In genomic region chr9:76415154-76415553, GRCh38 we compare ENCODE assay signal across 18 cellular contexts. TPM values are rescaled to one million over a fixed set of nuclear protein-coding genes. Genes with fewer than 3 reads are reported as not detected.
DNase-seq lines count a peak whose midpoint lies in the region; ATAC-seq, FAIRE-seq and TF ChIP-seq lines count a peak whose summit lies in the region.
"Had no signal": no experiment of that assay in that cellular context is flagged by ENCODE, and none has a peak within 500 bp of the region (broad histone marks: within the 10 kb centered on the region; RNA-seq: fewer than 3 reads in every experiment).

No MANE protein-coding gene starts in this region.

- no peaks in the 10 kb centered on the region for H3K9me3 ChIP-seq in astrocyte (ENCODE audit: insufficient read depth, low read depth, low read length)

- no peak for FAIRE-seq in astrocyte (lab: Jason Lieb, UNC)

- H3K36me3 Mint-ChIP-seq in astrocyte (ENCODE audit: low read depth, unreplicated experiment), result peaks cover 2% of the 10 kb centered on the region

- H3K27me3 ChIP-seq in astrocyte (ENCODE audit: insufficient read depth, low read length), result no peaks in the 10 kb centered on the region
- H3K27me3 ChIP-seq: BLaER1 treated with 17β-estradiol and CSF1 and Interleukin-3, amounts not matched to agents 10 nM and 100 nM; brain microvascular endothelial cell; SJCRH30; tibial artery had no signal

- H3K4me3 Mint-ChIP-seq in astrocyte (ENCODE audit: unreplicated experiment), result peak overlapping the region; percentile 41

- no peaks in the 10 kb centered on the region for H3K4me1 Mint-ChIP-seq in astrocyte (ENCODE audit: low read depth, unreplicated experiment)

- H3K9ac ChIP-seq in astrocyte (ENCODE audit: low read length), result peak overlapping the region; percentile 8
- H3K9ac ChIP-seq: BLaER1 treated with 17β-estradiol and CSF1 and Interleukin-3, amounts not matched to agents 10 nM and 100 nM had no signal

- H3K4me1 ChIP-seq in astrocyte (ENCODE audit: insufficient read depth, low read length), result peaks cover 19% of the 10 kb centered on the region
- H3K4me1 ChIP-seq: SJCRH30 had no signal

- peak overlapping the region; percentile 29 for H3K4me2 ChIP-seq in astrocyte (ENCODE audit: low read length)

- H3K27ac ChIP-seq in astrocyte (ENCODE audit: low read depth, low read length), result peak overlapping the region; percentile 48
- H3K27ac ChIP-seq: BLaER1 treated with 17β-estradiol and CSF1 and Interleukin-3, amounts not matched to agents 10 nM and 100 nM; brain microvascular endothelial cell; SJCRH30; skin epidermis; tibial artery had no signal

- H3K9me3 Mint-ChIP-seq in astrocyte (ENCODE audit: unreplicated experiment), result peaks cover 4% of the 10 kb centered on the region

- no peak overlapping the region for H3K27ac Mint-ChIP-seq in astrocyte (ENCODE audit: unreplicated experiment)

- no peaks in the 10 kb centered on the region for H3K79me2 ChIP-seq in astrocyte (ENCODE audit: insufficient read depth, low read length)

- H2AFZ ChIP-seq in astrocyte (ENCODE audit: low read depth, low read length), result peak overlapping the region; percentile 38

- no peaks in the 10 kb centered on the region for H3K27me3 Mint-ChIP-seq in astrocyte (ENCODE audit: low read depth, unreplicated experiment)

- peak; percentile 8 for ATAC-seq in HG02642 (IDR thresholded peaks at IDR 0.05; ENCODE audit: poor library complexity, unreplicated experiment)
- ATAC-seq in HG02981 (IDR thresholded peaks at IDR 0.05; ENCODE audit: unreplicated experiment), result no peak

- H4K20me1 ChIP-seq in astrocyte (ENCODE audit: insufficient read depth, low read length), result no peaks in the 10 kb centered on the region
- H4K20me1 ChIP-seq: BLaER1 treated with 17β-estradiol and CSF1 and Interleukin-3, amounts not matched to agents 10 nM and 100 nM had no signal

- no peaks in the 10 kb centered on the region for H3K36me3 ChIP-seq in astrocyte (ENCODE audit: insufficient read depth, low read length)
- H3K36me3 ChIP-seq: BLaER1 treated with 17β-estradiol and CSF1 and Interleukin-3, amounts not matched to agents 10 nM and 100 nM; brain microvascular endothelial cell; SJCRH30; tibial artery had no signal

- H3K4me3 ChIP-seq in astrocyte (ENCODE audit: insufficient read depth, low read depth, low read length), result no peak overlapping the region
- H3K4me3 ChIP-seq: BLaER1 treated with 17β-estradiol and CSF1 and Interleukin-3, amounts not matched to agents 10 nM and 100 nM; SJCRH30; skin epidermis; tibial artery had no signal

- DNase-seq in EH (ENCODE audit: low read depth), result peak; percentile 12
- DNase-seq in astrocyte (ENCODE audit: low read depth), result peak; percentile 70
- DNase-seq in lung microvascular endothelial cell (ENCODE audit: low read depth in 2 of 2), result peak; percentile 13 to 75
- no peak for DNase-seq in NCI-H748 treated with DMSO at 0.1 percent for 48 hours (lab: John Stamatoyannopoulos, UW)
- DNase-seq in cerebellar cortex (ENCODE audit: low spot score), result no peak
- DNase-seq: activated gamma-delta T cell treated with Interleukin-2 at 50 U/mL for 16 hours; brain microvascular endothelial cell; DMS79; effector CD8-positive, alpha-beta T cell; hippocampal formation; KBM-7; NCI-H2171 treated with DMSO at 0.1 percent for 48 hours; SJCRH30; tibial artery had no signal

- no peak for TF ChIP-seq CTCF in astrocyte (IDR thresholded peaks at IDR 0.05; ENCODE audit: insufficient read depth, low read depth, low read length)

RNA-seq across cellular contexts. Expression of gene RFK, which starts 20.9 kb away (rescaled TPM):
- total RNA-seq in astrocyte, result 19.2 and 26.8 TPM in 2 replicates
- total RNA-seq in lung microvascular endothelial cell, result 37.3 and 53.4 TPM in 2 replicates

RNA-seq across cellular contexts. Expression of gene GCNT1, which starts 43.8 kb away (rescaled TPM):
- 14.7 and 15.9 TPM in 2 replicates for total RNA-seq in astrocyte
- total RNA-seq in lung microvascular endothelial cell, result 5.0 and 11.1 TPM in 2 replicates

Comparison
In these comparisons a context has a peak if more than half of its experiments do, and no peak if none do; other contexts are left out.
1. DNase-seq: peak in EH (single experiment), astrocyte (single experiment) and lung microvascular endothelial cell (2 of 2); none in NCI-H748 treated with DMSO at 0.1 percent for 48 hours (single experiment) and cerebellar cortex (single experiment).